26 cellular contexts compared by ENCODE assay signal in the genomic region with DNA sequence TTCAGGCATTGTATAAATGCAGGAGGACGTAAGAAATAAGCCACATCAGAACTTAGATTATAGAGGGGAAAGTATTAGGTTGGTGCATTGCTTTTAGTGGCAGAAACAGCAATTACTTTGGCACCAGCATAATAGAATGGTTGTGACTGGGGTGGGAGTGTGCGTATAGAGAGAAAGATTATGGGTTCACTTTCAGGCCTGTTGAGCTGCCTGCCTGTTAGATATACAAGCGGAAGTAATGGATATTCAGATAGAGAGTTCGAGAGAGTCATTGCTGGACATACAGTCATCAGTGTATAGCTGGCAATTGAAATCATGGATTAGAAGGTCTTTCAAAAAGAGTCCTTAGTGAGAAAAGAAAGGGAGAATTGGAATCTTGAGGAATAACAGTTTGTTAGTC.
"Had no signal": no experiment of that assay in that cellular context is flagged by ENCODE, and none has a peak within 500 bp of the region (broad histone marks: within the 10 kb centered on the region; RNA-seq: fewer than 3 reads in every experiment).

No MANE protein-coding gene starts in this region.

- H3K4me2 ChIP-seq: hepatocyte had no signal

- H3K27me3 ChIP-seq: esophagus muscularis mucosa, foreskin keratinocyte, gastroesophageal sphincter, heart left ventricle, hepatocyte, left lung, right atrium auricular region, testis, tibial artery had no signal

- H3K9me3 ChIP-seq: esophagus muscularis mucosa, gastroesophageal sphincter, heart left ventricle, left lung, prostate gland, right atrium auricular region, testis, tibial artery had no signal

- DNase-seq: dermis blood vessel endothelial cell; effector memory CD4-positive, alpha-beta T cell; foreskin keratinocyte; heart left ventricle; kidney; left lung; mesendoderm; midbrain; naive thymus-derived CD4-positive, alpha-beta T cell; nucleus accumbens; stimulated activated CD4-positive, alpha-beta T cell treated with anti-CD3 and anti-CD28 coated beads, Interleukin-2, amount 100 ng/mL, for 24 hours; stimulated activated CD4-positive, alpha-beta T cell treated with anti-CD3 and anti-CD28 coated beads, Interleukin-4, amount 100 ng/mL, for 24 hours; stimulated activated naive CD8-positive, alpha-beta T cell treated with anti-CD3 and anti-CD28 coated beads, Interleukin-15, Interleukin-2, amounts not matched to agents 100 U/mL and 50 U/mL, for 24 hours; substantia nigra; testis; tibial artery had no signal

- ATAC-seq: foreskin keratinocyte; gastroesophageal sphincter; left lung; naive thymus-derived CD4-positive, alpha-beta T cell; sciatic nerve; stimulated activated effector memory CD8-positive, alpha-beta T cell treated with anti-CD3 and anti-CD28 coated beads, Interleukin-12 subunit alpha, Interleukin-12 subunit beta, amount 100 ng/mL, for 72 hours; stimulated activated naive CD8-positive, alpha-beta T cell treated with anti-CD3 and anti-CD28 coated beads, Interleukin-15, Interleukin-2, amounts not matched to agents 100 U/mL and 50 U/mL, for 24 hours had no signal

- H3K27ac ChIP-seq: coronary artery, esophagus muscularis mucosa, foreskin keratinocyte, gastroesophageal sphincter, heart left ventricle, hepatocyte, left lung, prostate gland, right atrium auricular region, testis, tibial artery had no signal

- H3K4me1 Mint-ChIP-seq: nephron; stimulated activated effector memory CD8-positive, alpha-beta T cell treated with anti-CD3 and anti-CD28 coated beads, Interleukin-12 subunit alpha, Interleukin-12 subunit beta, amount 100 ng/mL, for 72 hours had no signal

- H3K4me1 ChIP-seq: esophagus muscularis mucosa, foreskin keratinocyte, gastroesophageal sphincter, heart left ventricle, left lung, prostate gland, right atrium auricular region, testis, tibial artery had no signal

- H3K4me3 ChIP-seq: coronary artery, esophagus muscularis mucosa, gastroesophageal sphincter, heart left ventricle, hepatocyte, left lung, prostate gland, right atrium auricular region, testis, tibial artery had no signal

- H3K36me3 ChIP-seq: left lung, prostate gland had no signal

- H3K27me3 Mint-ChIP-seq: naive thymus-derived CD4-positive, alpha-beta T cell; type B pancreatic cell had no signal

- H3K4me3 Mint-ChIP-seq: naive thymus-derived CD4-positive, alpha-beta T cell; nephron; stimulated activated effector memory CD8-positive, alpha-beta T cell treated with anti-CD3 and anti-CD28 coated beads, Interleukin-12 subunit alpha, Interleukin-12 subunit beta, amount 100 ng/mL, for 72 hours; type B pancreatic cell had no signal

- H2AFZ ChIP-seq: hepatocyte had no signal

- H3K27ac Mint-ChIP-seq: naive thymus-derived CD4-positive, alpha-beta T cell; nephron; stimulated activated effector memory CD8-positive, alpha-beta T cell treated with anti-CD3 and anti-CD28 coated beads, Interleukin-12 subunit alpha, Interleukin-12 subunit beta, amount 100 ng/mL, for 72 hours; type B pancreatic cell had no signal
